ENCODE assay signal across 8 cellular contexts in genomic region chr19:44988896-44989563, GRCh38. TPM values are rescaled to one million over a fixed set of nuclear protein-coding genes. Genes with fewer than 3 reads are reported as not detected.
DNase-seq lines count a peak whose midpoint lies in the region; ATAC-seq and TF ChIP-seq lines count a peak whose summit lies in the region.

No MANE protein-coding gene starts in this region.

- no peak for TF ChIP-seq POLR2A in transverse colon (IDR thresholded peaks at IDR 0.05)

- H3K9me3 ChIP-seq in OCI-LY3 (ENCODE audit: insufficient read depth, low read length) (no peaks in the 10 kb centered on the region), parathyroid adenoma (ENCODE audit: control insufficient read depth, low read length) (no peaks in the 10 kb centered on the region), transverse colon (no peaks in the 10 kb centered on the region)

- H3K9ac ChIP-seq in OCI-LY3 (ENCODE audit: low read length): no peak overlapping the region
- no peak overlapping the region for H3K9ac ChIP-seq in parathyroid adenoma

- H3K4me1 ChIP-seq in OCI-LY3 (ENCODE audit: low read length) (peaks cover 6% of the 10 kb centered on the region), parathyroid adenoma (no peaks in the 10 kb centered on the region), transverse colon (no peaks in the 10 kb centered on the region)

- TF ChIP-seq EP300 in transverse colon (IDR thresholded peaks at IDR 0.05; ENCODE audit: low read depth): no peak

- H3K79me2 ChIP-seq in OCI-LY3 (ENCODE audit: low read length): no peaks in the 10 kb centered on the region
- H3K79me2 ChIP-seq in parathyroid adenoma: no peaks in the 10 kb centered on the region

- H3K4me3 ChIP-seq in OCI-LY3 (ENCODE audit: low read length) (no peak overlapping the region), fibroblast of the aortic adventitia (ENCODE audit: low read depth, low read length) (no peak overlapping the region), parathyroid adenoma (ENCODE audit: low read depth, low read length) (no peak overlapping the region), transverse colon (no peak overlapping the region)

- H3K36me3 ChIP-seq in OCI-LY3 (replicated peaks; ENCODE audit: low read depth, low read length) (peaks cover 51% of the 10 kb centered on the region), parathyroid adenoma (ENCODE audit: control insufficient read depth, insufficient read depth, low read length) (no peaks in the 10 kb centered on the region), transverse colon (peaks cover 0 to 20% (median 10%) of the 10 kb centered on the region in 4 donors)

- H3K4me2 ChIP-seq in OCI-LY3 (ENCODE audit: low read length) (no peak overlapping the region), parathyroid adenoma (ENCODE audit: low read length) (no peak overlapping the region)

- peak; percentile 76 to 80 for ATAC-seq in activated T-cell treated with anti-CD3 and anti-CD28 coated beads, Interleukin-2, amount 50 U/mL, for 72 hours (replicated peaks in 1 of 2)
- ATAC-seq in HG03196 (IDR thresholded peaks at IDR 0.05; ENCODE audit: unreplicated experiment): no peak

- in situ Hi-C loops in GM13977 (cut with MboI; ENCODE audit: low pct_unique_long_range_greater_than_20kb, low sequenced_read_pairs, unreplicated experiment): no loop called here
- in situ Hi-C loops in transverse colon (cut with MboI; ENCODE audit: low pct_ligation_motif_present in 1 of 4, low pct_unique_long_range_greater_than_20kb in 1 of 4, low sequenced_read_pairs in 3 of 4): loop anchor here in 1 of 4 donors (10.0 kb wide), 1 partner anchor 76 kb away; no protein-coding TSS in a partner anchor

- no peaks in the 10 kb centered on the region for H3K9me3 Mint-ChIP-seq in activated T-cell treated with anti-CD3 and anti-CD28 coated beads, Interleukin-2, amount 50 U/mL, for 72 hours

- TF ChIP-seq CTCF in GM13977 (IDR thresholded peaks at IDR 0.05; ENCODE audit: extremely low read depth, insufficient read depth, missing control alignments): peak; percentile 83
- TF ChIP-seq CTCF in OCI-LY3 (IDR thresholded peaks at IDR 0.05; ENCODE audit: low read depth, low read length): peak; percentile 80
- TF ChIP-seq CTCF in fibroblast of the aortic adventitia (IDR thresholded peaks at IDR 0.05; ENCODE audit: insufficient read depth, low read length): peak; percentile 71
- TF ChIP-seq CTCF in parathyroid adenoma (IDR thresholded peaks at IDR 0.05): peak; percentile 39
- TF ChIP-seq CTCF in transverse colon (IDR thresholded peaks at IDR 0.05): peak; percentile 54 to 82 (median 65)

- no peak overlapping the region for H3K27ac Mint-ChIP-seq in activated T-cell treated with anti-CD3 and anti-CD28 coated beads, Interleukin-2, amount 50 U/mL, for 72 hours

- H2AFZ ChIP-seq in OCI-LY3 (ENCODE audit: low read depth, low read length) (no peak overlapping the region), parathyroid adenoma (no peak overlapping the region)

- no peaks in the 10 kb centered on the region for H4K20me1 ChIP-seq in OCI-LY3 (ENCODE audit: insufficient read depth, low read length)

- WGBS in transverse colon (ENCODE audit: low coverage in 1 of 2), 2 donors: 75% methylated on average over 15 of the region's 15 CpGs; no CpG with 5 or more reads in 1 of the 2 donors

- intact Hi-C loops in transverse colon (cut with DNase I; ENCODE audit: low total_unique reads): no loop called here

- H3K36me3 Mint-ChIP-seq in activated T-cell treated with anti-CD3 and anti-CD28 coated beads, Interleukin-2, amount 50 U/mL, for 72 hours (ENCODE audit: insufficient read depth in 2 of 2): peaks cover 0 to 2% of the 10 kb centered on the region in 2 donors

- H3K27me3 ChIP-seq in OCI-LY3 (ENCODE audit: low read depth, low read length) (no peaks in the 10 kb centered on the region), parathyroid adenoma (ENCODE audit: control insufficient read depth, insufficient read depth, low read length) (no peaks in the 10 kb centered on the region), transverse colon (no peaks in the 10 kb centered on the region)

- no peak overlapping the region for H3K4me3 Mint-ChIP-seq in activated T-cell treated with anti-CD3 and anti-CD28 coated beads, Interleukin-2, amount 50 U/mL, for 72 hours

- H3K27ac ChIP-seq in OCI-LY3 (ENCODE audit: low read length) (no peak overlapping the region), parathyroid adenoma (no peak overlapping the region), transverse colon (no peak overlapping the region)

- H3K27me3 Mint-ChIP-seq in activated T-cell treated with anti-CD3 and anti-CD28 coated beads, Interleukin-2, amount 50 U/mL, for 72 hours (ENCODE audit: low read depth): no peaks in the 10 kb centered on the region

- DNase-seq in AG08395 (ENCODE audit: low spot score) (peak; percentile 80), GM13977 (ENCODE audit: low spot score) (peak; percentile 88), fibroblast of the aortic adventitia (ENCODE audit: low read depth) (peak; percentile 64), transverse colon (peak; percentile 80)
- DNase-seq in activated T-cell treated with anti-CD3 and anti-CD28 coated beads, Interleukin-2, amount 50 U/mL, for 72 hours: peak; percentile 73 to 74

- H3K4me1 Mint-ChIP-seq in activated T-cell treated with anti-CD3 and anti-CD28 coated beads, Interleukin-2, amount 50 U/mL, for 72 hours (ENCODE audit: low read depth): no peaks in the 10 kb centered on the region

RNA-seq across cellular contexts. Expression of gene RELB, which starts 12.2 kb away (rescaled TPM):
- 100 to 1,000 TPM; 142 to 145 TPM for total RNA-seq in activated T-cell treated with anti-CD3 and anti-CD28 coated beads, Interleukin-2, amount 50 U/mL, for 72 hours
- total RNA-seq in fibroblast of the aortic adventitia (ENCODE audit: low replicate concordance) (3.4 and 5.9 TPM in 2 replicates), transverse colon (10 to 100 TPM; 11.9 to 58.4 (median 34.8) TPM)

RNA-seq across cellular contexts. Expression of gene CLPTM1, which starts 33.9 kb away (rescaled TPM):
- 10 to 100 TPM; 44.7 to 50.0 TPM for total RNA-seq in activated T-cell treated with anti-CD3 and anti-CD28 coated beads, Interleukin-2, amount 50 U/mL, for 72 hours
- total RNA-seq in fibroblast of the aortic adventitia (ENCODE audit: low replicate concordance): 11.4 and 39.0 TPM in 2 replicates
- total RNA-seq in transverse colon: 10 to 100 TPM; 65.3 to 94.6 (median 79.8) TPM

RNA-seq across cellular contexts. Expression of gene APOC2, which starts 43.2 kb away (rescaled TPM):
- not detected for total RNA-seq in activated T-cell treated with anti-CD3 and anti-CD28 coated beads, Interleukin-2, amount 50 U/mL, for 72 hours
- total RNA-seq in fibroblast of the aortic adventitia (ENCODE audit: low replicate concordance): not detected in 2 replicates
- under 1 TPM in 1 of 4 donors, not detected in 3; 0.68 TPM for total RNA-seq in transverse colon

RNA-seq across cellular contexts. Expression of gene APOC4, which starts 47.0 kb away (rescaled TPM):
- total RNA-seq in activated T-cell treated with anti-CD3 and anti-CD28 coated beads, Interleukin-2, amount 50 U/mL, for 72 hours: not detected
- total RNA-seq in fibroblast of the aortic adventitia (ENCODE audit: low replicate concordance) (not detected in 2 replicates), transverse colon (not detected)

RNA-seq across cellular contexts. Expression of gene CLASRP, which starts 49.8 kb away (rescaled TPM):
- total RNA-seq in activated T-cell treated with anti-CD3 and anti-CD28 coated beads, Interleukin-2, amount 50 U/mL, for 72 hours: 100 to 1,000 TPM; 110 to 138 TPM
- total RNA-seq in fibroblast of the aortic adventitia (ENCODE audit: low replicate concordance): 14.1 and 32.4 TPM in 2 replicates
- total RNA-seq in transverse colon: 100 to 1,000 TPM in 2 of 4 donors, 10 to 100 TPM in 2; 82.6 to 382 (median 100) TPM
